17 cellular contexts compared by ENCODE assay signal in genomic region chr17:78857266-78857665, GRCh38. TPM values are rescaled to one million over a fixed set of nuclear protein-coding genes. Genes with fewer than 3 reads are reported as not detected.
DNase-seq lines count a peak whose midpoint lies in the region; ATAC-seq and TF ChIP-seq lines count a peak whose summit lies in the region.
"Had no signal": no experiment of that assay in that cellular context is flagged by ENCODE, and none has a peak within 500 bp of the region (broad histone marks: within the 10 kb centered on the region; RNA-seq: fewer than 3 reads in every experiment).

No MANE protein-coding gene starts in this region.

- peaks cover 32% of the 10 kb centered on the region for H3K36me3 ChIP-seq in WERI-Rb-1
- no peaks in the 10 kb centered on the region for H3K36me3 ChIP-seq in right lobe of liver
- H3K36me3 ChIP-seq: HAP-1 had no signal

- DNase-seq in NCI-H524 (lab: John Stamatoyannopoulos, UW) (peak; percentile 30 to 67), NCI-H524 treated with DMSO at 0.1 percent for 48 hours (lab: John Stamatoyannopoulos, UW) (no peak), NCI-H82 (lab: John Stamatoyannopoulos, UW) (peak; percentile 94), WERI-Rb-1 (peak; percentile 99), DMS 273 (lab: John Stamatoyannopoulos, UW; ENCODE audit: unreplicated experiment) (no peak), right lobe of liver (no peak)
- DNase-seq: CD4-positive, alpha-beta T cell; CD8-positive, alpha-beta memory T cell; DMS 273 treated with DMSO at 0.1 percent for 48 hours; DMS79; EL; GF-D8; GOT3; HFFc6 had no signal

- H3K9me3 ChIP-seq in WERI-Rb-1 (ENCODE audit: severe bottlenecking) (no peaks in the 10 kb centered on the region), right lobe of liver (no peaks in the 10 kb centered on the region)
- H3K9me3 ChIP-seq: BLaER1 treated with 17β-estradiol and CSF1 and Interleukin-3, amounts not matched to agents 10 nM and 100 nM; HAP-1 had no signal

- H3K27ac ChIP-seq in WERI-Rb-1, result peak overlapping the region; percentile 75
- no peak overlapping the region for H3K27ac ChIP-seq in right lobe of liver
- H3K27ac ChIP-seq: 22Rv1; BLaER1 treated with 17β-estradiol and CSF1 and Interleukin-3, amounts not matched to agents 10 nM and 100 nM had no signal

- ATAC-seq in right lobe of liver, result no peak

- no peak for TF ChIP-seq POLR2A in right lobe of liver (IDR thresholded peaks at IDR 0.05)

- H3K4me1 ChIP-seq in right lobe of liver, result no peaks in the 10 kb centered on the region
- H3K4me1 ChIP-seq: HAP-1 had no signal

- 83% methylated on average over 7 of the region's 14 CpGs for WGBS in right lobe of liver (ENCODE audit: insufficient coverage, low coverage, low lambda C conversion rate, missing lambda C conversion rate)

- no peak for TF ChIP-seq CTCF in WERI-Rb-1 (IDR thresholded peaks at IDR 0.05; ENCODE audit: low read depth, low read length)
- no peak for TF ChIP-seq CTCF in right lobe of liver (IDR thresholded peaks at IDR 0.05)

- H3K27me3 ChIP-seq in WERI-Rb-1 (ENCODE audit: insufficient read depth, low read depth, severe bottlenecking) (no peaks in the 10 kb centered on the region), right lobe of liver (no peaks in the 10 kb centered on the region)
- H3K27me3 ChIP-seq: BLaER1 treated with 17β-estradiol and CSF1 and Interleukin-3, amounts not matched to agents 10 nM and 100 nM had no signal

- intact Hi-C loops in right lobe of liver (cut with DNase I), result no loop called here

- H3K4me3 ChIP-seq in WERI-Rb-1 (ENCODE audit: low read depth, low read length) (no peak overlapping the region), right lobe of liver (no peak overlapping the region)
- H3K4me3 ChIP-seq: BLaER1 treated with 17β-estradiol and CSF1 and Interleukin-3, amounts not matched to agents 10 nM and 100 nM; HAP-1 had no signal

RNA-seq across cellular contexts. Expression of gene USP36, which starts 16.7 kb away (rescaled TPM):
- total RNA-seq in right lobe of liver, result 10 to 100 TPM; 12.7 to 27.8 (median 18.7) TPM

RNA-seq across cellular contexts. Expression of gene CEP295NL, which starts 45.7 kb away (rescaled TPM):
- total RNA-seq in right lobe of liver, result 1 to 10 TPM in 1 of 6 experiments, under 1 TPM in 5; 0.19 to 1.0 (median 0.53) TPM
- total RNA-seq: CD8-positive, alpha-beta memory T cell had no signal

Comparison
In these comparisons a context has a peak if more than half of its experiments do, and no peak if none do; other contexts are left out.
1. DNase-seq: peak in NCI-H524 (2 of 2), NCI-H82 (single experiment) and WERI-Rb-1 (single experiment); none in NCI-H524 treated with DMSO at 0.1 percent for 48 hours (single experiment), DMS 273 (single experiment) and right lobe of liver (0 of 3).